Comparison of ENCODE assay signal across 8 cellular contexts in genomic region chr19:42450314-42450934, GRCh38. TPM values are rescaled to one million over a fixed set of nuclear protein-coding genes. Genes with fewer than 3 reads are reported as not detected.
DNase-seq lines count a peak whose midpoint lies in the region; ATAC-seq and TF ChIP-seq lines count a peak whose summit lies in the region.

No MANE protein-coding gene starts in this region.

- TF ChIP-seq CTCF in right atrium auricular region (IDR thresholded peaks at IDR 0.05), result peak; percentile 74 to 90

- DNase-seq in EH (ENCODE audit: low read depth) (peak; percentile 80), HCEC 1CT (peak; percentile 58), NCI-H1417 treated with DMSO at 0.1 percent for 48 hours (lab: John Stamatoyannopoulos, UW) (peak; percentile 21), T-helper 2 cell (peak; percentile 40 to 96 (median 69)), anterior cingulate cortex (lab: John Stamatoyannopoulos, UW) (peak in 47 of 58 donors; percentile 1 to 80 (median 36)), right atrium auricular region (ENCODE audit: low spot score) (peak; percentile 79), sciatic nerve (ENCODE audit: low spot score) (peak; percentile 86)

- no peak overlapping the region for H3K4me3 ChIP-seq in right atrium auricular region

- peak overlapping the region in 1 of 2 donors; percentile 34 for H3K27ac ChIP-seq in right atrium auricular region

- peak; percentile 84 for ATAC-seq in sciatic nerve
- no peak for ATAC-seq in HG03025 (IDR thresholded peaks at IDR 0.05; ENCODE audit: low FRiP score, unreplicated experiment)

- H3K36me3 ChIP-seq in right atrium auricular region, result no peaks in the 10 kb centered on the region

- H3K4me1 ChIP-seq in right atrium auricular region, result peaks cover 0 to 10% of the 10 kb centered on the region in 2 donors

- intact Hi-C loops in sciatic nerve (cut with DNase I), result loop anchor here (2.0 kb wide), 1 partner anchor 78 kb away; the partner anchor contains the start of gene CEACAM1

- no peaks in the 10 kb centered on the region for H3K27me3 ChIP-seq in right atrium auricular region

- H3K9me3 ChIP-seq in right atrium auricular region, result no peaks in the 10 kb centered on the region

RNA-seq across cellular contexts. Expression of gene CXCL17, which starts 7.7 kb away (rescaled TPM):
- not detected for total RNA-seq in right atrium auricular region
- total RNA-seq in sciatic nerve, result 0.31 TPM

RNA-seq across cellular contexts. Expression of gene LIPE, which starts 23.2 kb away (rescaled TPM):
- total RNA-seq in right atrium auricular region, result 10 to 100 TPM; 11.6 to 36.5 TPM
- 34.0 TPM for total RNA-seq in sciatic nerve

Comparison
In these comparisons a context has a peak if more than half of its experiments do, and no peak if none do; other contexts are left out.
1. DNase-seq: peak in every context shown above with its lines; median percentile 86 in sciatic nerve; 80 in EH; 79 in right atrium auricular region; 69 in T-helper 2 cell; 58 in HCEC 1CT; 36 in anterior cingulate cortex; 21 in NCI-H1417 treated with DMSO at 0.1 percent for 48 hours.